In genomic region chr12:65695077-65695865, GRCh38 we compare ENCODE assay signal across 9 cellular contexts.
DNase-seq lines count a peak whose midpoint lies in the region; ATAC-seq and TF ChIP-seq lines count a peak whose summit lies in the region.
"Had no signal": no experiment of that assay in that cellular context is flagged by ENCODE, and none has a peak within 500 bp of the region (broad histone marks: within the 10 kb centered on the region; RNA-seq: fewer than 3 reads in every experiment).

No MANE protein-coding gene starts in this region.

- H3K9me3 Mint-ChIP-seq in WTC11: peaks cover 5% of the 10 kb centered on the region; the same call in 1 of the 2 replicates
- peaks cover 4% of the 10 kb centered on the region for H3K9me3 Mint-ChIP-seq in type B pancreatic cell
- H3K9me3 Mint-ChIP-seq in T-helper 2 cell treated with Interferon-gamma antibody and Interleukin-4, amounts not matched to agents 5 μg/mL and 100 μg/mL, for 36 hours: no peaks in the 10 kb centered on the region

- POLR2A ChIA-PET in WTC11 (lab: Charles Lee): no interaction called here

- H3K27me3 Mint-ChIP-seq in WTC11 (ENCODE audit: low read depth): no peaks in the 10 kb centered on the region
- H3K27me3 Mint-ChIP-seq in type B pancreatic cell: no peaks in the 10 kb centered on the region
- H3K27me3 Mint-ChIP-seq in T-helper 2 cell treated with Interferon-gamma antibody and Interleukin-4, amounts not matched to agents 5 μg/mL and 100 μg/mL, for 36 hours (ENCODE audit: low read depth): peaks cover 3% of the 10 kb centered on the region

- ATAC-seq in WTC11: no peak; the same call in 1 of the 2 replicates

- intact Hi-C loops in posterior vena cava (cut with DNase I): no loop called here

- DNase-seq in NCI-H748 (lab: John Stamatoyannopoulos, UW; ENCODE audit: unreplicated experiment) (peak; percentile 8), NCI-H748 treated with DMSO at 0.1 percent for 48 hours (lab: John Stamatoyannopoulos, UW) (no peak), WTC11 (ENCODE audit: low spot score) (no peak), islet precursor cell (peak; percentile 87), type B pancreatic cell (ENCODE audit: extremely low spot score, unreplicated experiment) (no peak), NCI-H1436 (lab: John Stamatoyannopoulos, UW) (no peak), posterior vena cava (ENCODE audit: low spot score) (no peak)
- DNase-seq in T-helper 2 cell treated with Interferon-gamma antibody and Interleukin-4, amounts not matched to agents 5 μg/mL and 100 μg/mL, for 36 hours (ENCODE audit: low spot score): no peak

- TF ChIP-seq CTCF in WTC11 (IDR thresholded peaks at IDR 0.05) (no peak), type B pancreatic cell (conservative IDR thresholded peaks at IDR 0.05) (no peak)

- H3K27ac Mint-ChIP-seq in WTC11 (0 out of 2 replicates have a peak overlapping the region, but pooled peaks have one; percentile 26), type B pancreatic cell (peak overlapping the region; percentile 32)
- no peak overlapping the region for H3K27ac Mint-ChIP-seq in T-helper 2 cell treated with Interferon-gamma antibody and Interleukin-4, amounts not matched to agents 5 μg/mL and 100 μg/mL, for 36 hours
- H3K27ac Mint-ChIP-seq: B cell had no signal

- CTCF ChIA-PET in WTC11 (lab: Charles Lee): interaction anchor here (1.4 kb wide), 1 partner anchor 139 kb away, joined by 4 read pairs; no protein-coding TSS in a partner anchor

- H3K36me3 Mint-ChIP-seq in WTC11 (no peaks in the 10 kb centered on the region), type B pancreatic cell (no peaks in the 10 kb centered on the region)
- H3K36me3 Mint-ChIP-seq in T-helper 2 cell treated with Interferon-gamma antibody and Interleukin-4, amounts not matched to agents 5 μg/mL and 100 μg/mL, for 36 hours (ENCODE audit: low read depth): no peaks in the 10 kb centered on the region

- H3K4me1 Mint-ChIP-seq in WTC11: peaks cover 17% of the 10 kb centered on the region
- peaks cover 25% of the 10 kb centered on the region for H3K4me1 Mint-ChIP-seq in type B pancreatic cell (ENCODE audit: unreplicated experiment)
- no peaks in the 10 kb centered on the region for H3K4me1 Mint-ChIP-seq in T-helper 2 cell treated with Interferon-gamma antibody and Interleukin-4, amounts not matched to agents 5 μg/mL and 100 μg/mL, for 36 hours (ENCODE audit: low read depth)
- H3K4me1 Mint-ChIP-seq: B cell had no signal

- H3K4me3 Mint-ChIP-seq in WTC11 (no peak overlapping the region), type B pancreatic cell (no peak overlapping the region)
- no peak overlapping the region for H3K4me3 Mint-ChIP-seq in T-helper 2 cell treated with Interferon-gamma antibody and Interleukin-4, amounts not matched to agents 5 μg/mL and 100 μg/mL, for 36 hours
- H3K4me3 Mint-ChIP-seq: B cell had no signal

TF ChIP-seq in WTC11, 78 proteins besides CTCF, POLR2A, EP300 and RAD21 (continues in another document):
- TF ChIP-seq TEAD4 (CRISPR knock-in tag; IDR thresholded peaks at IDR 0.05) (no peak), SOX15 (CRISPR knock-in tag; IDR thresholded peaks at IDR 0.05) (no peak), CREB1 (CRISPR knock-in tag; IDR thresholded peaks at IDR 0.05) (no peak), IRF2 (CRISPR knock-in tag; IDR thresholded peaks at IDR 0.05; ENCODE audit: borderline replicate concordance, low read depth) (no peak), ZNF532 (CRISPR knock-in tag; IDR thresholded peaks at IDR 0.05; ENCODE audit: borderline replicate concordance) (no peak), ZSCAN18 (CRISPR knock-in tag; IDR thresholded peaks at IDR 0.05) (no peak), HMGXB4 (CRISPR knock-in tag; IDR thresholded peaks at IDR 0.05) (no peak), FOXJ3 (CRISPR knock-in tag; IDR thresholded peaks at IDR 0.05; ENCODE audit: borderline replicate concordance) (no peak), MLX (CRISPR knock-in tag; IDR thresholded peaks at IDR 0.05) (no peak), FOXP4 (CRISPR knock-in tag; IDR thresholded peaks at IDR 0.05) (no peak), SMAD3 (CRISPR knock-in tag; IDR thresholded peaks at IDR 0.05; ENCODE audit: borderline replicate concordance) (no peak), IRF1 (CRISPR knock-in tag; IDR thresholded peaks at IDR 0.05) (no peak), CREM (CRISPR knock-in tag; IDR thresholded peaks at IDR 0.05) (no peak)

Comparison
In these comparisons a context has a peak if more than half of its experiments do, and no peak if none do; other contexts are left out.
1. DNase-seq: peak in NCI-H748 (single experiment) and islet precursor cell (single experiment); none in NCI-H748 treated with DMSO at 0.1 percent for 48 hours (single experiment), WTC11 (single experiment), type B pancreatic cell (single experiment), NCI-H1436 (single experiment), posterior vena cava (single experiment) and T-helper 2 cell treated with Interferon-gamma antibody and Interleukin-4, amounts not matched to agents 5 μg/mL and 100 μg/mL, for 36 hours (single experiment).